In genomic region chr7:139526578-139527544, GRCh38 we compare ENCODE assay signal across 14 cellular contexts. TPM values are rescaled to one million over a fixed set of nuclear protein-coding genes. Genes with fewer than 3 reads are reported as not detected.
DNase-seq lines count a peak whose midpoint lies in the region; ATAC-seq, FAIRE-seq and TF ChIP-seq lines count a peak whose summit lies in the region.
"Had no signal": no experiment of that assay in that cellular context is flagged by ENCODE, and none has a peak within 500 bp of the region (broad histone marks: within the 10 kb centered on the region; RNA-seq: fewer than 3 reads in every experiment).

No MANE protein-coding gene starts in this region.

- H3K36me3 ChIP-seq in osteoblast (ENCODE audit: insufficient read depth, low read length): no peaks in the 10 kb centered on the region
- H3K36me3 ChIP-seq: neutrophil had no signal

- H3K4me3 ChIP-seq in osteoblast (ENCODE audit: insufficient read depth, low read length) (no peak overlapping the region), lower leg skin (ENCODE audit: low read depth, poor library complexity, severe bottlenecking) (no peak overlapping the region)

- intact Hi-C loops in lower leg skin (cut with DNase I; ENCODE audit: low total_unique reads): no loop called here

- no peak for TF ChIP-seq POLR2A in lower leg skin (IDR thresholded peaks at IDR 0.05)

- H3K79me2 ChIP-seq in osteoblast (ENCODE audit: insufficient read depth, low read length): no peaks in the 10 kb centered on the region

- 66 to 68% methylated on average over 8 of the region's 8 CpGs for WGBS in lower leg skin, 2 donors

- H4K20me1 ChIP-seq in osteoblast (ENCODE audit: insufficient read depth, low read length): no peaks in the 10 kb centered on the region

- DNase-seq in COLO829 (ENCODE audit: low spot score) (peak; percentile 48), M059J (ENCODE audit: low read depth) (peak; percentile 88), dedifferentiated amniotic fluid mesenchymal stem cell (ENCODE audit: extremely low spot score) (peak; percentile 58), osteoblast (ENCODE audit: insufficient read length, low spot score, missing footprints) (peak; percentile 100), HTR-8/SVneo (ENCODE audit: insufficient read length, low spot score) (no peak), lower leg skin (ENCODE audit: low spot score in 2 of 2) (no peak)
- DNase-seq: mammary epithelial cell; NCI-H2029; NK-92 treated with Interleukin-12 subunit alpha and Interleukin-12 subunit beta, amount 100 ng/mL, for 24 hours had no signal

- peak overlapping the region; percentile 64 for H2AFZ ChIP-seq in osteoblast (ENCODE audit: low read length)

- no peaks in the 10 kb centered on the region for H3K9me3 ChIP-seq in osteoblast (ENCODE audit: low read depth, low read length)
- H3K9me3 ChIP-seq: neutrophil had no signal

- peaks cover 25% of the 10 kb centered on the region for H3K27me3 ChIP-seq in osteoblast (ENCODE audit: insufficient read depth, low read length)

- H3K27ac ChIP-seq in osteoblast (ENCODE audit: low read depth, low read length): peak overlapping the region; percentile 76
- H3K27ac ChIP-seq: KMS-11, neutrophil had no signal

- no peak for FAIRE-seq in HTR-8/SVneo (lab: Jason Lieb, UNC)
- FAIRE-seq: GM12892 had no signal

- peak overlapping the region; percentile 35 for H3K4me2 ChIP-seq in osteoblast (ENCODE audit: insufficient read depth, low read length)
- H3K4me2 ChIP-seq: KMS-11 had no signal

- H3K4me1 ChIP-seq in osteoblast (ENCODE audit: insufficient read depth, low read length): peaks cover 15% of the 10 kb centered on the region

- no peak for ATAC-seq in HG03469 (IDR thresholded peaks at IDR 0.05; ENCODE audit: unreplicated experiment)

- no peak for TF ChIP-seq CTCF in osteoblast (IDR thresholded peaks at IDR 0.05; ENCODE audit: extremely low read depth, low read depth, low read length)
- no peak for TF ChIP-seq CTCF in lower leg skin (IDR thresholded peaks at IDR 0.05)

RNA-seq across cellular contexts. Expression of gene CLEC2L, which starts 3.4 kb away (rescaled TPM):
- total RNA-seq in M059J (2014; rRNA removed; shearing (Covaris generic)): not detected in 2 replicates
- total RNA-seq in osteoblast (not detected in 2 replicates), lower leg skin (not detected)
- total RNA-seq: activated T-helper 1 cell treated with anti-CD3 and anti-CD28 coated beads, Interleukin-12 subunit alpha, Interleukin-12 subunit beta, Interleukin-2, Interleukin-4 antibody, amounts not matched to agents 30 ng/mL and 10 ng/mL and 1 ng/mL, durations not matched to agents 14 hours and 24 hours and 36 hours; mammary epithelial cell had no signal

RNA-seq across cellular contexts. Expression of gene KLRG2, which starts 43.4 kb away (rescaled TPM):
- total RNA-seq in M059J (2014; rRNA removed; shearing (Covaris generic)): 0.07 TPM in 1 of 2 replicates, not detected in the other
- total RNA-seq in osteoblast (not detected in 2 replicates), lower leg skin (10 to 100 TPM in 2 of 4 donors, 1 to 10 TPM in 2; 8.0 to 25.8 (median 9.6) TPM)

Comparison
In these comparisons a context has a peak if more than half of its experiments do, and no peak if none do; other contexts are left out.
1. DNase-seq: peak in COLO829 (single experiment), M059J (single experiment), dedifferentiated amniotic fluid mesenchymal stem cell (single experiment) and osteoblast (single experiment); none in HTR-8/SVneo (single experiment) and lower leg skin (0 of 2).